ENCODE assay signal across 7 cellular contexts in the genomic region with DNA sequence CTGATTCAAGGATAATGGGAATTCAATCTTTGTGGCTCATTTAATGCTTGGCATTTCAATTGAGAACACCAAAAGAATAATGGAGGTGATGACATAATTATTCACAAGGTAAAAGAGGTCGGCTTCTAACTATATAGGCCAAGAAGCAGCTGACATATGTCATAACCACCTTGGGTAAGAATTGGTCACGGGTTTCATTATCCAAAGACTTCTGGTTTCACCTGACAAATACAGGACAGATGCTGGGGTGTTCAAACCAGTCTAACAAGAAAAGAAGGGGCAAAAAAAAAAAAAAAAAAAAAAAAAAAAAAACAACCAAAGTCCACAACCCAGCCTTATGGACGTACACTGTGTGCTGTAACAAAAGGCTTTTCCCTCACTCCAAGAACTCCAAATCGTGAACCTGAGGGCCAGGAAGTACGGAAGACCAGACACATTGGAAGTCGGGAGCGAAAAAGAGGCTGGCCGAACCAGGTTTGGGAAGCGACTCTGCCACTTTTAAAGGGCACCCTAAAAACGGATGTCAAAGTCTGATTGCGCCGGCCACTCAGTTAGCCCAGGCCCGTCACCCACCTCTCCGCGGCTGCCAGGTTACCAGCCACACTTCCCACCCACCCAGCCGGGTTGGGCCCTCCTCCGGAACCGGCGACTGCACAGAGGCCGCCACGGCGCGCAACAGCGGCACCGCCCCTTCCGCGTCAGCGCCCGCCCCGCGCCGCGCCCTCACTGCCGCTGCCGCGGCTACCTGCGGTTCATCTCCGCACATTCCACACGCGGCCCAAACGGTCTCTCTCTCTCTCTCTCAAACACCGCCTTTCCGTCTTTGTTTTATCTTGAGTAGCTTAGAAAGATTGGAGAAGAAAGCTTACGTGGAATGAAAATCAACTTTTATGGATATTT.
A peak's percentile ranks its signal among the peaks of the same experiment; 100 is the strongest.
DNase-seq lines count a peak whose midpoint lies in the region; ATAC-seq and TF ChIP-seq lines count a peak whose summit lies in the region.

A gene with protein sequence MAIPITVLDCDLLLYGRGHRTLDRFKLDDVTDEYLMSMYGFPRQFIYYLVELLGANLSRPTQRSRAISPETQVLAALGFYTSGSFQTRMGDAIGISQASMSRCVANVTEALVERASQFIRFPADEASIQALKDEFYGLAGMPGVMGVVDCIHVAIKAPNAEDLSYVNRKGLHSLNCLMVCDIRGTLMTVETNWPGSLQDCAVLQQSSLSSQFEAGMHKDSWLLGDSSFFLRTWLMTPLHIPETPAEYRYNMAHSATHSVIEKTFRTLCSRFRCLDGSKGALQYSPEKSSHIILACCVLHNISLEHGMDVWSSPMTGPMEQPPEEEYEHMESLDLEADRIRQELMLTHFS (minus strand): TSS at position 677 of the 900 bp plus-strand sequence. CDS start 990 bp downstream, outside the sequence.

- ATAC-seq in GM18502 (IDR thresholded peaks at IDR 0.05; ENCODE audit: poor library complexity, unreplicated experiment), result peak; percentile 95
- peak; percentile 97 for ATAC-seq in HG02885 (IDR thresholded peaks at IDR 0.05; ENCODE audit: poor library complexity, unreplicated experiment)

- in situ Hi-C loops in astrocyte of the cerebellum (cut with HindIII; ENCODE audit: low sequenced_read_pairs), result no loop called here

- H3K4me3 ChIP-seq in astrocyte of the cerebellum (ENCODE audit: low read depth, low read length), result peak within 1 kb of the TSS; percentile 99

- no peak for TF ChIP-seq CTCF in astrocyte of the cerebellum (IDR thresholded peaks at IDR 0.05; ENCODE audit: low read depth, low read length, missing control alignments)

- DNase-seq in NCI-H1694 (lab: John Stamatoyannopoulos, UW) (peak; percentile 44), T-helper 22 cell (ENCODE audit: low read depth) (peak; percentile 84), astrocyte of the cerebellum (ENCODE audit: low read depth) (peak; percentile 59), hippocampal formation (lab: John Stamatoyannopoulos, UW) (peak; percentile 80 to 92), retina (peak; percentile 99)

Comparison
In these comparisons a context has a peak if more than half of its experiments do, and no peak if none do; other contexts are left out.
1. Peak in every context shown above with its lines: DNase-seq, ATAC-seq and H3K4me3 ChIP-seq.
2. DNase-seq: peak in every context shown above with its lines; median percentile 99 in retina; 86 in hippocampal formation; 84 in T-helper 22 cell; 59 in astrocyte of the cerebellum; 44 in NCI-H1694.